In the genomic region with DNA sequence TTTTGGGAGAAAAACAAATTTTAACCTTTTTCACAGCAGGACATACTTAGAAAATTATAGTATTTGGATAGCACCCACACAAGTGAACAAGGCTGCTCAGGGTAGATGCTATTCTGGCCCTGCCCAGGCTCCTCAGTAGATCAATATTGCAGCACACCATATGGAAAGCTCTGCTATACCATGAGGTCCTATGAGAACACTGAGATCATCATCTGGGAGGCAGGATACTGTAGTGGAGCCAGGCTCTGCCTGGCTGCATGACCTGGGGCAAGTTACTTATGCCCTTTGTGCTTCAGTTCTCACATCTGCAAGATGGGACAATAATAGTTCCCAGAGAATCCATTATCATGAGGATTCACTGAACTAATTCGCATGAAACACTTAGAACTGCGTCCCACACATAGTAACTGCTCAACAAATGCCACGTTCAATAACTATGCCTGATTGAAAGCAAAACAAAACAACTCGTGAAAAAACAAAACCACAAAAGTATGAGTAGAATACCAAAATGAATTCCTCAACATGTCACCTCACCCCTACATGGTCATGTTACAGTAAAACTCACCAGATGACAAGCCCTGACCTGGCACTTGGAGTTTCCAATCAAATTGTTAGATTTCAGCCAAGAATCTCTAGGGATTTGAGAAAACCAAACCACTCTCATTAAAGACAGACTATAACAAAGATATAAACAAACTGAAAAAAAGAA, we compare ENCODE assay signal across 13 cellular contexts. TPM values are rescaled to one million over a fixed set of nuclear protein-coding genes. Genes with fewer than 3 reads are reported as not detected.
DNase-seq lines count a peak whose midpoint lies in the region; ATAC-seq, FAIRE-seq and TF ChIP-seq lines count a peak whose summit lies in the region.
"Had no signal": no experiment of that assay in that cellular context is flagged by ENCODE, and none has a peak within 500 bp of the region (broad histone marks: within the 10 kb centered on the region; RNA-seq: fewer than 3 reads in every experiment).

No MANE protein-coding gene starts in this region.

- no peaks in the 10 kb centered on the region for H3K9me3 Mint-ChIP-seq in central memory CD8-positive, alpha-beta T cell
- H3K9me3 Mint-ChIP-seq: activated naive CD4-positive, alpha-beta T cell treated with anti-CD3 and anti-CD28 coated beads for 36 hours; CD14-positive monocyte had no signal

- H3K4me1 Mint-ChIP-seq in central memory CD8-positive, alpha-beta T cell = peaks cover 9% of the 10 kb centered on the region

- FAIRE-seq in GM12892 (lab: Jason Lieb, UNC) = peak; percentile 86

- peaks cover 4% of the 10 kb centered on the region for H3K36me3 Mint-ChIP-seq in central memory CD8-positive, alpha-beta T cell (ENCODE audit: insufficient read depth)

- DNase-seq in AG08396 (ENCODE audit: low spot score) (peak; percentile 20), GM12892 (ENCODE audit: insufficient read length) (no peak), NCI-H2107 (lab: John Stamatoyannopoulos, UW) (no peak), hippocampal formation (lab: John Stamatoyannopoulos, UW) (no peak), NCI-H1105 treated with DMSO at 0.1 percent for 48 hours (lab: John Stamatoyannopoulos, UW) (no peak)
- DNase-seq in central memory CD8-positive, alpha-beta T cell (ENCODE audit: low spot score in 2 of 2) = no peak
- no peak for DNase-seq in stimulated activated naive CD4-positive, alpha-beta T cell treated with Interleukin-2 at 50 U/mL for 16 hours (lab: John Stamatoyannopoulos, UW)
- DNase-seq: activated naive CD4-positive, alpha-beta T cell treated with anti-CD3 and anti-CD28 coated beads for 36 hours; cortex of kidney; NCI-H446 treated with DMSO at 0.1 percent for 48 hours; psoas muscle had no signal

- no peak overlapping the region for H3K4me3 Mint-ChIP-seq in central memory CD8-positive, alpha-beta T cell
- H3K4me3 Mint-ChIP-seq: activated naive CD4-positive, alpha-beta T cell treated with anti-CD3 and anti-CD28 coated beads for 36 hours; CD14-positive monocyte had no signal

- H3K27ac Mint-ChIP-seq in central memory CD8-positive, alpha-beta T cell (ENCODE audit: low read depth) = peak overlapping the region; percentile 53
- H3K27ac Mint-ChIP-seq: activated naive CD4-positive, alpha-beta T cell treated with anti-CD3 and anti-CD28 coated beads for 36 hours had no signal

- no peak for TF ChIP-seq POLR2A in GM12892 (IDR thresholded peaks at IDR 0.05; ENCODE audit: low read depth, low read length)

- no peaks in the 10 kb centered on the region for H3K27me3 Mint-ChIP-seq in central memory CD8-positive, alpha-beta T cell

- ATAC-seq in HG02852 (IDR thresholded peaks at IDR 0.05; ENCODE audit: unreplicated experiment) = peak; percentile 52
- no peak for ATAC-seq in central memory CD8-positive, alpha-beta T cell (replicated peaks; ENCODE audit: extremely low read depth, poor library complexity, severe bottlenecking)
- ATAC-seq: psoas muscle had no signal

RNA-seq across cellular contexts. Expression of gene ARSB, which starts 31.9 kb away (rescaled TPM):
- 3.3 TPM for polyA plus RNA-seq in GM12892 (2012; ENCODE audit: missing spikeins)
